In genomic region chr11:985435-985834, GRCh38 we compare ENCODE assay signal across 24 cellular contexts. TPM values are rescaled to one million over a fixed set of nuclear protein-coding genes. Genes with fewer than 3 reads are reported as not detected.
A peak's percentile ranks its signal among the peaks of the same experiment; 100 is the strongest.
DNase-seq lines count a peak whose midpoint lies in the region; ATAC-seq and TF ChIP-seq lines count a peak whose summit lies in the region.
"Had no signal": no experiment of that assay in that cellular context is flagged by ENCODE, and none has a peak within 500 bp of the region (broad histone marks: within the 10 kb centered on the region; RNA-seq: fewer than 3 reads in every experiment).

No MANE protein-coding gene starts in this region.

- H3K4me3 Mint-ChIP-seq in endodermal cell = no peak overlapping the region
- H3K4me3 Mint-ChIP-seq: GM23338 had no signal

- H3K27me3 Mint-ChIP-seq in endodermal cell (ENCODE audit: insufficient read depth) = no peaks in the 10 kb centered on the region

- peaks cover 63% of the 10 kb centered on the region for H3K36me3 Mint-ChIP-seq in endodermal cell (ENCODE audit: low read depth)

- TF ChIP-seq POLR2A in transverse colon (IDR thresholded peaks at IDR 0.05) = no peak

- TF ChIP-seq CTCF in endodermal cell (conservative IDR thresholded peaks at IDR 0.05) (no peak), lung (IDR thresholded peaks at IDR 0.05; ENCODE audit: control extremely low read depth, extremely low read depth) (no peak), transverse colon (IDR thresholded peaks at IDR 0.05) (no peak)

- no peak for TF ChIP-seq EP300 in transverse colon (IDR thresholded peaks at IDR 0.05; ENCODE audit: low read depth)

- in situ Hi-C loops in transverse colon (cut with MboI; ENCODE audit: low pct_ligation_motif_present in 1 of 4, low pct_unique_long_range_greater_than_20kb in 1 of 4, low sequenced_read_pairs in 3 of 4) = no loop called here

- DNase-seq in DMS53 (lab: John Stamatoyannopoulos, UW) (peak; percentile 100), endodermal cell (no peak), lung (ENCODE audit: low spot score) (peak; percentile 38), transverse colon (peak; percentile 32), DMS114 treated with DMSO at 0.1 percent for 48 hours (lab: John Stamatoyannopoulos, UW; ENCODE audit: unreplicated experiment) (no peak), NCI-H446 treated with DMSO at 0.1 percent for 48 hours (lab: John Stamatoyannopoulos, UW) (no peak), KG1 (lab: John Stamatoyannopoulos, UW) (no peak)
- DNase-seq: ACHN, C1 segment of cervical spinal cord, DND-41, HCEC 1CT, NCI-H1105, NCI-H1694, NCI-H2081 treated with DMSO at 0.1 percent for 48 hours, NCI-H2171 treated with DMSO at 0.1 percent for 48 hours, NCI-H526, Peyer's patch, SJCRH30 had no signal

- ATAC-seq in lung (ENCODE audit: insufficient read depth, low FRiP score) = no peak
- no peak for ATAC-seq in HG03520 (IDR thresholded peaks at IDR 0.05; ENCODE audit: unreplicated experiment)
- ATAC-seq: GM12878, GM23338 had no signal

- H3K36me3 ChIP-seq in endodermal cell (ENCODE audit: control insufficient read depth, insufficient read depth, low read length) = peaks cover 74% of the 10 kb centered on the region
- peaks cover 17 to 66% of the 10 kb centered on the region in 2 donors for H3K36me3 ChIP-seq in lung (ENCODE audit: control insufficient read depth in 2 of 2, insufficient read depth in 2 of 2, low read length in 2 of 2)
- peaks cover 0 to 52% (median 18%) of the 10 kb centered on the region in 4 donors for H3K36me3 ChIP-seq in transverse colon

- no peaks in the 10 kb centered on the region for H3K4me1 Mint-ChIP-seq in endodermal cell
- H3K4me1 Mint-ChIP-seq: GM23338 had no signal

- no peaks in the 10 kb centered on the region for H3K9me3 ChIP-seq in endodermal cell (ENCODE audit: control insufficient read depth, low read length)
- no peaks in the 10 kb centered on the region for H3K9me3 ChIP-seq in lung (ENCODE audit: control insufficient read depth in 2 of 2, insufficient read depth in 1 of 2, low read length in 1 of 2)
- H3K9me3 ChIP-seq in transverse colon = no peaks in the 10 kb centered on the region
- H3K9me3 ChIP-seq: Peyer's patch, SJCRH30 had no signal

- no peaks in the 10 kb centered on the region for H3K27me3 ChIP-seq in endodermal cell (ENCODE audit: control insufficient read depth, insufficient read depth, low read length, poor library complexity, severe bottlenecking)
- H3K27me3 ChIP-seq in lung (ENCODE audit: control insufficient read depth, insufficient read depth) = no peaks in the 10 kb centered on the region
- no peaks in the 10 kb centered on the region for H3K27me3 ChIP-seq in transverse colon
- H3K27me3 ChIP-seq: Peyer's patch, SJCRH30 had no signal

- 87 to 95% methylated on average over 18 to 21 of the region's 21 CpGs for WGBS in endodermal cell (ENCODE audit: insufficient coverage in 1 of 2, insufficient read length in 1 of 2), 2 experiments
- 68 to 83% methylated on average over 20 to 21 of the region's 21 CpGs for WGBS in lung, 2 donors
- WGBS in transverse colon (ENCODE audit: low coverage in 1 of 2), 2 donors = 64% methylated on average over 21 of the region's 21 CpGs; no CpG with 5 or more reads in 1 of the 2 donors

- H3K27ac Mint-ChIP-seq in endodermal cell = no peak overlapping the region
- H3K27ac Mint-ChIP-seq: GM23338 had no signal

- intact Hi-C loops in transverse colon (cut with DNase I; ENCODE audit: low total_unique reads) = no loop called here

- H3K4me3 ChIP-seq in endodermal cell (ENCODE audit: low read length) (no peak overlapping the region), lung (no peak overlapping the region), transverse colon (no peak overlapping the region)
- H3K4me3 ChIP-seq: GM12878, GM23338, Peyer's patch, SJCRH30 had no signal

- H3K9ac ChIP-seq in endodermal cell (ENCODE audit: extremely low read depth, low read length, poor library complexity, severe bottlenecking) = no peak overlapping the region
- H3K9ac ChIP-seq: KMS-11 had no signal

- H3K4me1 ChIP-seq in endodermal cell (ENCODE audit: control insufficient read depth, insufficient read depth, low read length) (no peaks in the 10 kb centered on the region), lung (ENCODE audit: control insufficient read depth in 2 of 2, insufficient read depth in 2 of 2, low read length in 2 of 2) (peaks cover 0 to 6% of the 10 kb centered on the region in 2 donors), transverse colon (no peaks in the 10 kb centered on the region)
- H3K4me1 ChIP-seq: Peyer's patch, SJCRH30 had no signal

- H3K27ac ChIP-seq in endodermal cell (ENCODE audit: low read depth, low read length) = peak overlapping the region; percentile 57
- H3K27ac ChIP-seq in lung (ENCODE audit: low read depth in 1 of 2, low read length in 1 of 2) = no peak overlapping the region
- no peak overlapping the region for H3K27ac ChIP-seq in transverse colon
- H3K27ac ChIP-seq: KMS-11, Peyer's patch, SJCRH30 had no signal

- H3K9me3 Mint-ChIP-seq in endodermal cell = no peaks in the 10 kb centered on the region
- H3K9me3 Mint-ChIP-seq: GM23338 had no signal

RNA-seq across cellular contexts. Expression of gene MUC6, which starts 51.1 kb away (rescaled TPM):
- total RNA-seq in endodermal cell (under 1 TPM; 0.26 to 0.40 TPM), lung (under 1 TPM in 1 of 2 donors, not detected in 1; 0.92 TPM), transverse colon (not detected)
- 0.04 TPM for polyA plus RNA-seq in endodermal cell (2013, experiment 1 of 2)
- polyA plus RNA-seq in endodermal cell (2013, experiment 2 of 2) = not detected
- under 1 TPM; 0.01 to 0.06 TPM for polyA plus RNA-seq in lung
- total RNA-seq: GM23338, HT1080, OCI-LY7, Peyer's patch, SJCRH30 had no signal
- polyA plus RNA-seq: GM23338 had no signal

RNA-seq across cellular contexts. Expression of gene AP2A2, which starts 59.8 kb away (rescaled TPM):
- total RNA-seq in endodermal cell (10 to 100 TPM; 79.4 to 97.7 TPM), lung (10 to 100 TPM; 60.0 to 93.2 TPM), transverse colon (100 to 1,000 TPM in 2 of 4 donors, 10 to 100 TPM in 2; 70.5 to 130 (median 102) TPM)
- polyA plus RNA-seq in endodermal cell (2013, experiment 1 of 2) = 62.5 TPM
- polyA plus RNA-seq in endodermal cell (2013, experiment 2 of 2) = 49.7 TPM
- 10 to 100 TPM; 33.8 to 48.8 TPM for polyA plus RNA-seq in lung

Comparison
In these comparisons a context has a peak if more than half of its experiments do, and no peak if none do; other contexts are left out.
1. DNase-seq: peak in DMS53 (single experiment), lung (single experiment) and transverse colon (single experiment); none in endodermal cell (single experiment), DMS114 treated with DMSO at 0.1 percent for 48 hours (single experiment), NCI-H446 treated with DMSO at 0.1 percent for 48 hours (single experiment) and KG1 (single experiment).